In genomic region chr2:241150660-241151530, GRCh38 we compare ENCODE assay signal across 6 cellular contexts. TPM values are rescaled to one million over a fixed set of nuclear protein-coding genes. Genes with fewer than 3 reads are reported as not detected.
DNase-seq lines count a peak whose midpoint lies in the region; ATAC-seq, FAIRE-seq and TF ChIP-seq lines count a peak whose summit lies in the region.

No MANE protein-coding gene starts in this region.

- H3K4me1 ChIP-seq in K562 (replicated peaks in 1 of 2; ENCODE audit: control insufficient read depth in 2 of 2, insufficient read depth in 2 of 2, low read length in 2 of 2): peaks cover 14 to 26% of the 10 kb centered on the region in 2 experiments; a peak in 4 of 5 replicates
- H3K4me1 ChIP-seq in naive thymus-derived CD4-positive, alpha-beta T cell (ENCODE audit: control insufficient read depth in 2 of 2, insufficient read depth in 2 of 2, low read length in 2 of 2): peaks cover 13 to 26% of the 10 kb centered on the region in 2 donors

- TF ChIP-seq POLR2A in K562 (conservative IDR thresholded peaks at IDR 0.05): no peak

- H3K27ac Mint-ChIP-seq in naive thymus-derived CD4-positive, alpha-beta T cell: peak overlapping the region; percentile 85 to 97 (median 94)

- no peaks in the 10 kb centered on the region for H3K9me3 Mint-ChIP-seq in naive thymus-derived CD4-positive, alpha-beta T cell

- FAIRE-seq in K562 (lab: Jason Lieb, UNC): peak; percentile 11

- H3K9ac ChIP-seq in K562 (ENCODE audit: insufficient read depth in 1 of 2, low read depth in 2 of 2, low read length in 2 of 2): peak overlapping the region; percentile 59 to 93

- peak overlapping the region; percentile 98 for H3K4me3 ChIP-seq in K562
- H3K4me3 ChIP-seq in naive thymus-derived CD4-positive, alpha-beta T cell (ENCODE audit: low read length): peak overlapping the region; percentile 97

- peaks cover 25% of the 10 kb centered on the region for H3K79me2 ChIP-seq in K562 (ENCODE audit: control insufficient read depth, insufficient read depth, low read length)

- intact Hi-C loops in K562 (cut with micrococcal nuclease): loop anchor here (1.0 kb wide), 1 partner anchor 73 kb away; no protein-coding TSS in a partner anchor
- intact Hi-C loops in naive thymus-derived CD4-positive, alpha-beta T cell (cut with micrococcal nuclease): loop anchor here (1.0 to 10.0 kb wide), 13 partner anchors 49 to 590 kb away; partner anchors contain the start of genes ATG4B (in 1 of the 2), HDLBP (in 1 of the 2), ING5 (in 1 of the 2) and MTERF4 (in 1 of the 2)

- WGBS in K562 (ENCODE audit: insufficient coverage, low coverage, missing lambda C conversion rate): 4% methylated on average over 21 of the region's 37 CpGs

- H3K4me2 ChIP-seq in K562 (ENCODE audit: insufficient read depth, low read length): peak overlapping the region; percentile 91

- BruUV-seq in K562 (replicated peaks; lab: Mats Ljungman, UMichigan): no TSS peak

- in situ Hi-C loops in K562 (cut with MboI): no loop called here

- H3K9me1 ChIP-seq in K562 (ENCODE audit: control insufficient read depth, insufficient read depth, low read length): no peaks in the 10 kb centered on the region

- no peaks in the 10 kb centered on the region for H4K20me1 ChIP-seq in K562 (replicated peaks; ENCODE audit: control insufficient read depth, insufficient read depth, low read length)

- peak overlapping the region; percentile 95 to 100 (median 98) for H3K4me3 Mint-ChIP-seq in naive thymus-derived CD4-positive, alpha-beta T cell

- no peak for TF ChIP-seq EP300 in K562 (IDR thresholded peaks at IDR 0.05; ENCODE audit: low read length)

- CTCF ChIA-PET in K562 (lab: Yijun Ruan, JAX; ENCODE audit: low intra/inter-chr PET ratio): no interaction called here
- CTCF ChIA-PET in naive thymus-derived CD4-positive, alpha-beta T cell (lab: Charles Lee): interaction anchor here (0.9 to 4.4 kb wide), 11 partner anchors 40 to 299 kb away, joined by 3 to 30 read pairs (median 6); no protein-coding TSS in a partner anchor

- peak overlapping the region; percentile 72 for H2AFZ ChIP-seq in K562 (ENCODE audit: low read depth, low read length)

- no peaks in the 10 kb centered on the region for H3K9me3 ChIP-seq in K562 (replicated peaks; ENCODE audit: control insufficient read depth, insufficient read depth, low read depth, low read length)
- no peaks in the 10 kb centered on the region for H3K9me3 ChIP-seq in naive thymus-derived CD4-positive, alpha-beta T cell (ENCODE audit: control insufficient read depth in 2 of 3, low read length in 3 of 3)

- TF ChIP-seq RAD21 in K562 (CRISPR knock-in tag; conservative IDR thresholded peaks at IDR 0.05 in 1 of 2, IDR thresholded peaks at IDR 0.05 in 1 of 2): no peak

- POLR2A ChIA-PET in K562 (lab: Yijun Ruan, JAX): interaction anchor here (0.7 to 1.4 kb wide), 6 partner anchors 10 to 317 kb away, joined by 3 to 5 read pairs (median 4); partner anchors contain the start of gene MTERF4
- POLR2A ChIA-PET in naive thymus-derived CD4-positive, alpha-beta T cell (lab: Charles Lee): interaction anchor here (0.8 to 7.0 kb wide), 14 partner anchors 11 to 565 kb away, joined by 3 to 150 read pairs (median 4); partner anchors contain the start of genes CAPN10 and MTERF4

- peak overlapping the region; percentile 58 for H3K27ac ChIP-seq in K562 (ENCODE audit: extremely low read depth, low read depth, low read length)
- H3K27ac ChIP-seq in naive thymus-derived CD4-positive, alpha-beta T cell (ENCODE audit: low read depth, low read length): peak overlapping the region; percentile 71

- H3K27me3 ChIP-seq in K562 (ENCODE audit: control insufficient read depth in 2 of 2, insufficient read depth in 2 of 2, low read length in 2 of 2): no peaks in the 10 kb centered on the region
- no peaks in the 10 kb centered on the region for H3K27me3 ChIP-seq in naive thymus-derived CD4-positive, alpha-beta T cell (ENCODE audit: control insufficient read depth in 2 of 2, insufficient read depth in 2 of 2, low read length in 2 of 2)

- peak; percentile 12 for ATAC-seq in HG03066 (IDR thresholded peaks at IDR 0.05; ENCODE audit: low read depth, unreplicated experiment)
- ATAC-seq in K562: peak; percentile 7; the same call in 2 of the 3 replicates
- no peak for ATAC-seq in naive thymus-derived CD4-positive, alpha-beta T cell
- no peak for ATAC-seq in HG03442 (IDR thresholded peaks at IDR 0.05; ENCODE audit: unreplicated experiment)
- no peak for ATAC-seq in HG03139 (IDR thresholded peaks at IDR 0.05; ENCODE audit: unreplicated experiment)

- TF ChIP-seq CTCF in K562 (IDR thresholded peaks at IDR 0.05 in 2 of 3, conservative IDR thresholded peaks at IDR 0.05 in 1 of 3; ENCODE audit: insufficient read depth in 2 of 3, low read depth in 1 of 3, low read length in 3 of 3): no peak

- H3K36me3 ChIP-seq in K562 (ENCODE audit: control insufficient read depth, insufficient read depth, low read length): peaks cover 16% of the 10 kb centered on the region; the same call in 2 of the 3 replicates
- peaks cover 0 to 14% (median 0%) of the 10 kb centered on the region in 3 experiments for H3K36me3 ChIP-seq in naive thymus-derived CD4-positive, alpha-beta T cell (ENCODE audit: control insufficient read depth in 2 of 3, insufficient read depth in 3 of 3, low read length in 3 of 3)

- H3K27me3 Mint-ChIP-seq in naive thymus-derived CD4-positive, alpha-beta T cell: no peaks in the 10 kb centered on the region

- H3K4me1 Mint-ChIP-seq in naive thymus-derived CD4-positive, alpha-beta T cell: peaks cover 33 to 58% (median 50%) of the 10 kb centered on the region in 7 donors

- DNase-seq in K562 (ENCODE audit: extremely low read depth in 1 of 4, low spot score in 3 of 4): no peak
- DNase-seq in naive thymus-derived CD4-positive, alpha-beta T cell: no peak
- no peak for DNase-seq in stimulated activated CD4-positive, alpha-beta T cell treated with anti-CD3 and anti-CD28 coated beads, Interleukin-1b, Interleukin-23, amount 100 ng/mL, for 48 hours

- H3K36me3 Mint-ChIP-seq in naive thymus-derived CD4-positive, alpha-beta T cell: peaks cover 0 to 13% (median 4%) of the 10 kb centered on the region in 5 donors

RNA-seq across cellular contexts. Expression of gene PPP1R7, which starts 0.6 kb away (rescaled TPM):
- 32.2 and 41.6 TPM in 2 replicates for total RNA-seq in K562 (2011; cell fraction: chromatin; rRNA removed; ENCODE audit: low replicate concordance)
- 20.4 and 33.7 TPM in 2 replicates for total RNA-seq in K562 (2011; cell fraction: nucleolus; rRNA removed)
- total RNA-seq in K562 (2011; cell fraction: nucleoplasm; rRNA removed): 30.4 and 37.3 TPM in 2 replicates
- total RNA-seq in K562 (2014; rRNA removed) (56.0 and 62.0 TPM in 2 replicates), K562 (2014; rRNA removed; fragmentation: Illumina TruSeq; extraction: Trizol) (37.5 and 38.1 TPM in 2 replicates), K562 (2015; rRNA removed; fragmentation: Illumina TruSeq; extraction: Trizol) (35.3 and 40.2 TPM in 2 replicates), K562 (2021) (39.5 and 40.5 TPM in 2 replicates)
- polyA plus RNA-seq in K562 (2011; rRNA removed) (46.1 and 57.3 TPM in 2 replicates), K562 (2014; fragmentation: Illumina TruSeq; extraction: Trizol) (62.0 and 75.0 TPM in 2 replicates), K562 (2014; fragmentation: Nextera tagmentation; extraction: Ambion mirVana) (10 to 100 TPM; 37.9 to 50.5 TPM), K562 (2014; rRNA removed) (59.4 and 61.0 TPM in 2 replicates)
- 15.0 and 20.2 TPM in 2 replicates for polyA plus RNA-seq in K562 (2011; cell fraction: cytosol; rRNA removed)
- polyA plus RNA-seq in K562 (2011; cell fraction: nucleus; rRNA removed): 18.1 and 34.0 TPM in 2 replicates
- polyA plus RNA-seq in K562 (2012): 64.4 and 65.4 TPM in 2 replicates
- polyA minus RNA-seq in K562 (2011; rRNA and poly(A)+ RNA removed): 32.0 and 46.5 TPM in 2 replicates
- 18.6 and 26.6 TPM in 2 replicates for polyA minus RNA-seq in K562 (2011; cell fraction: cytosol; rRNA and poly(A)+ RNA removed)
- 9.2 and 15.9 TPM in 2 replicates for polyA minus RNA-seq in K562 (2011; cell fraction: nucleus; rRNA and poly(A)+ RNA removed)
- total RNA-seq in naive thymus-derived CD4-positive, alpha-beta T cell: 100 to 1,000 TPM in 1 of 5 experiments, 10 to 100 TPM in 4; 39.2 to 105 (median 55.3) TPM
- polyA plus RNA-seq in naive thymus-derived CD4-positive, alpha-beta T cell: 100 to 1,000 TPM; 110 to 122 TPM

RNA-seq across cellular contexts. Expression of gene PASK, which starts 1.6 kb away (rescaled TPM):
- total RNA-seq in K562 (2011; cell fraction: chromatin; rRNA removed; ENCODE audit: low replicate concordance): 57.6 and 90.9 TPM in 2 replicates
- total RNA-seq in K562 (2011; cell fraction: nucleolus; rRNA removed): 41.0 and 44.6 TPM in 2 replicates
- 47.5 and 53.5 TPM in 2 replicates for total RNA-seq in K562 (2011; cell fraction: nucleoplasm; rRNA removed)
- total RNA-seq in K562 (2014; rRNA removed) (8.6 and 17.1 TPM in 2 replicates), K562 (2014; rRNA removed; fragmentation: Illumina TruSeq; extraction: Trizol) (5.9 and 6.2 TPM in 2 replicates), K562 (2015; rRNA removed; fragmentation: Illumina TruSeq; extraction: Trizol) (8.8 and 10.1 TPM in 2 replicates), K562 (2021) (25.9 and 30.3 TPM in 2 replicates)
- polyA plus RNA-seq in K562 (2011; rRNA removed) (10.9 and 11.6 TPM in 2 replicates), K562 (2014; fragmentation: Illumina TruSeq; extraction: Trizol) (9.9 and 11.5 TPM in 2 replicates), K562 (2014; fragmentation: Nextera tagmentation; extraction: Ambion mirVana) (1 to 10 TPM; 1.5 to 2.6 TPM), K562 (2014; rRNA removed) (16.3 and 20.2 TPM in 2 replicates)
- 9.6 and 11.2 TPM in 2 replicates for polyA plus RNA-seq in K562 (2011; cell fraction: cytosol; rRNA removed)
- 66.0 and 91.2 TPM in 2 replicates for polyA plus RNA-seq in K562 (2011; cell fraction: nucleus; rRNA removed)
- polyA plus RNA-seq in K562 (2012): 12.7 and 13.4 TPM in 2 replicates
- 8.9 and 13.6 TPM in 2 replicates for polyA minus RNA-seq in K562 (2011; rRNA and poly(A)+ RNA removed)
- 8.2 and 12.7 TPM in 2 replicates for polyA minus RNA-seq in K562 (2011; cell fraction: cytosol; rRNA and poly(A)+ RNA removed)
- polyA minus RNA-seq in K562 (2011; cell fraction: nucleus; rRNA and poly(A)+ RNA removed): 17.2 and 27.9 TPM in 2 replicates
- total RNA-seq in naive thymus-derived CD4-positive, alpha-beta T cell: 100 to 1,000 TPM in 3 of 5 experiments, 10 to 100 TPM in 2; 72.0 to 160 (median 127) TPM
- 10 to 100 TPM; 15.0 to 25.3 TPM for polyA plus RNA-seq in naive thymus-derived CD4-positive, alpha-beta T cell

RNA-seq across cellular contexts. Expression of gene ANO7, which starts 37.6 kb away (rescaled TPM):
- 12.7 and 25.7 TPM in 2 replicates for total RNA-seq in K562 (2011; cell fraction: chromatin; rRNA removed; ENCODE audit: low replicate concordance)
- total RNA-seq in K562 (2011; cell fraction: nucleolus; rRNA removed): 12.8 and 13.2 TPM in 2 replicates
- total RNA-seq in K562 (2011; cell fraction: nucleoplasm; rRNA removed): 13.3 and 13.8 TPM in 2 replicates
- total RNA-seq in K562 (2014; rRNA removed) (1.3 and 1.7 TPM in 2 replicates), K562 (2014; rRNA removed; fragmentation: Illumina TruSeq; extraction: Trizol) (0.67 and 0.91 TPM in 2 replicates), K562 (2015; rRNA removed; fragmentation: Illumina TruSeq; extraction: Trizol) (1.1 TPM in 2 replicates), K562 (2021) (4.1 and 5.1 TPM in 2 replicates)
- polyA plus RNA-seq in K562 (2011; rRNA removed) (0.59 and 0.81 TPM in 2 replicates), K562 (2014; fragmentation: Illumina TruSeq; extraction: Trizol) (1.9 and 3.2 TPM in 2 replicates), K562 (2014; fragmentation: Nextera tagmentation; extraction: Ambion mirVana) (under 1 TPM; 0.28 to 0.46 TPM), K562 (2014; rRNA removed) (1.9 and 2.9 TPM in 2 replicates)
- 1.0 and 2.4 TPM in 2 replicates for polyA plus RNA-seq in K562 (2011; cell fraction: cytosol; rRNA removed)
- 2.5 and 4.8 TPM in 2 replicates for polyA plus RNA-seq in K562 (2011; cell fraction: nucleus; rRNA removed)
- polyA plus RNA-seq in K562 (2012): 1.6 and 2.3 TPM in 2 replicates
- polyA minus RNA-seq in K562 (2011; rRNA and poly(A)+ RNA removed): 0.75 and 1.7 TPM in 2 replicates
- 3.9 and 4.2 TPM in 2 replicates for polyA minus RNA-seq in K562 (2011; cell fraction: cytosol; rRNA and poly(A)+ RNA removed)
- 2.3 and 3.2 TPM in 2 replicates for polyA minus RNA-seq in K562 (2011; cell fraction: nucleus; rRNA and poly(A)+ RNA removed)
- total RNA-seq in naive thymus-derived CD4-positive, alpha-beta T cell: under 1 TPM; 0.16 to 0.94 (median 0.27) TPM
- polyA plus RNA-seq in naive thymus-derived CD4-positive, alpha-beta T cell: under 1 TPM in 1 of 2 donors, not detected in 1; 0.32 TPM

RNA-seq across cellular contexts. Expression of gene MTERF4, which starts 48.8 kb away (rescaled TPM):
- 70.3 and 123 TPM in 2 replicates for total RNA-seq in K562 (2011; cell fraction: chromatin; rRNA removed; ENCODE audit: low replicate concordance)
- total RNA-seq in K562 (2011; cell fraction: nucleolus; rRNA removed): 28.5 and 39.6 TPM in 2 replicates
- 54.6 and 75.2 TPM in 2 replicates for total RNA-seq in K562 (2011; cell fraction: nucleoplasm; rRNA removed)
- total RNA-seq in K562 (2014; rRNA removed) (15.6 and 19.7 TPM in 2 replicates), K562 (2014; rRNA removed; fragmentation: Illumina TruSeq; extraction: Trizol) (21.2 and 25.4 TPM in 2 replicates), K562 (2015; rRNA removed; fragmentation: Illumina TruSeq; extraction: Trizol) (22.8 and 23.6 TPM in 2 replicates), K562 (2021) (15.3 and 16.4 TPM in 2 replicates)
- polyA plus RNA-seq in K562 (2011; rRNA removed) (19.5 and 29.6 TPM in 2 replicates), K562 (2014; fragmentation: Illumina TruSeq; extraction: Trizol) (26.7 and 28.1 TPM in 2 replicates), K562 (2014; fragmentation: Nextera tagmentation; extraction: Ambion mirVana) (10 to 100 TPM; 15.8 to 20.9 TPM), K562 (2014; rRNA removed) (24.7 and 36.8 TPM in 2 replicates)
- polyA plus RNA-seq in K562 (2011; cell fraction: cytosol; rRNA removed): 16.3 and 21.8 TPM in 2 replicates
- 73.0 and 73.6 TPM in 2 replicates for polyA plus RNA-seq in K562 (2011; cell fraction: nucleus; rRNA removed)
- 15.1 and 16.1 TPM in 2 replicates for polyA plus RNA-seq in K562 (2012)
- polyA minus RNA-seq in K562 (2011; rRNA and poly(A)+ RNA removed): 49.2 and 52.4 TPM in 2 replicates
- 6.7 and 9.1 TPM in 2 replicates for polyA minus RNA-seq in K562 (2011; cell fraction: cytosol; rRNA and poly(A)+ RNA removed)
- polyA minus RNA-seq in K562 (2011; cell fraction: nucleus; rRNA and poly(A)+ RNA removed): 18.4 and 38.4 TPM in 2 replicates
- total RNA-seq in naive thymus-derived CD4-positive, alpha-beta T cell: 100 to 1,000 TPM in 2 of 5 experiments, 10 to 100 TPM in 3; 45.3 to 214 (median 91.8) TPM
- 10 to 100 TPM; 73.1 to 82.3 TPM for polyA plus RNA-seq in naive thymus-derived CD4-positive, alpha-beta T cell

Comparison
In these comparisons a context has a peak if more than half of its experiments do, and no peak if none do; other contexts are left out.
1. ATAC-seq: peak in HG03066 (single experiment) and K562 (single experiment); none in naive thymus-derived CD4-positive, alpha-beta T cell (single experiment), HG03442 (single experiment) and HG03139 (single experiment).